Comparison of ENCODE assay signal across 19 cellular contexts in the genomic region with DNA sequence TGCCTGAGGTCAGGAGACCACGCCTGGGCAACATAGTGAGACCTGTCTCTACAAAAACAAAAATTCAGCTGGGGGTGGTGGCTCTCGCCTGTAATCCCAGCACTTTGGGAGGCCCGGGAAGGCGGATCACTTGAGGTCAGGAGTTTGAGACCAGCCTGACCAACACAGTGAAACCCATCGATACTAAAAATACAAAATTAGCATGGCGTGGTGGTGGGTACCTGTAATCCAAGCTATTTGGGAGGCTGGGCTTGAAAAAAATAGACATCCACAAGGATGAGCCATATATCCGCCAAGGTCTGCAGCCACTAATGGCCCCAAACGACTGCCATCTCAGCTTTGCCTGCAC. TPM values are rescaled to one million over a fixed set of nuclear protein-coding genes. Genes with fewer than 3 reads are reported as not detected.
DNase-seq lines count a peak whose midpoint lies in the region; ATAC-seq, FAIRE-seq and TF ChIP-seq lines count a peak whose summit lies in the region.
"Had no signal": no experiment of that assay in that cellular context is flagged by ENCODE, and none has a peak within 500 bp of the region (broad histone marks: within the 10 kb centered on the region; RNA-seq: fewer than 3 reads in every experiment).

No MANE protein-coding gene starts in this region.

- no peak overlapping the region for H2BK12ac ChIP-seq in H1 (ENCODE audit: low read depth, low read length)

- H3K4me2 ChIP-seq in H1 (ENCODE audit: insufficient read depth in 1 of 2, low read depth in 2 of 2, low read length in 2 of 2) = no peak overlapping the region

- 96% methylated on average over 8 of the region's 8 CpGs; no CpG with 5 or more reads in 1 of the 2 experiments for WGBS in H1 (ENCODE audit: extremely low coverage in 1 of 2, insufficient coverage in 1 of 2, insufficient read length in 1 of 2, insufficient replicate concordance in 2 of 2, low coverage in 1 of 2, low lambda C conversion rate in 2 of 2, missing lambda C conversion rate in 1 of 2), 2 experiments

- no peak overlapping the region for H2BK15ac ChIP-seq in H1 (ENCODE audit: low read length)

- CTCF ChIA-PET in AG04450 (lab: Charles Lee) = no interaction called here
- CTCF ChIA-PET in CD8-positive, alpha-beta memory T cell (lab: Charles Lee) = interaction anchor here (1.2 to 1.6 kb wide), 3 partner anchors 21 to 35 kb away, joined by 3 to 4 read pairs (median 3); partner anchors contain the start of gene PLEKHG2
- CTCF ChIA-PET in H1 (lab: Charles Lee; ENCODE audit: partially characterized antibody) = interaction anchor here (2.1 kb wide), 1 partner anchor 18 kb away, joined by 6 read pairs; no protein-coding TSS in a partner anchor
- CTCF ChIA-PET in GM10248 (lab: Yijun Ruan, JAX) = interaction anchor here (1.3 to 1.6 kb wide), 2 partner anchors 19 to 34 kb away, joined by 4 read pairs; no protein-coding TSS in a partner anchor

- H3K36me3 Mint-ChIP-seq in CD8-positive, alpha-beta memory T cell = peaks cover 6 to 45% (median 13%) of the 10 kb centered on the region in 3 donors

- intact Hi-C loops in left cardiac atrium (cut with DNase I) = loop anchor here in 1 of 2 donors (2.0 kb wide), 1 partner anchor 16 kb away; no protein-coding TSS in a partner anchor

- H3K27me3 Mint-ChIP-seq in CD8-positive, alpha-beta memory T cell = peaks cover 0 to 8% of the 10 kb centered on the region in 2 donors

- no peak for TF ChIP-seq EP300 in H1 (IDR thresholded peaks at IDR 0.05; ENCODE audit: borderline replicate concordance in 1 of 2, low read depth in 2 of 2, low read length in 2 of 2)

- H3K9me3 ChIP-seq in AG04450 (ENCODE audit: control insufficient read depth, insufficient read depth, low read length) (no peaks in the 10 kb centered on the region), RWPE2 (ENCODE audit: severe bottlenecking) (no peaks in the 10 kb centered on the region), H1 (ENCODE audit: insufficient read depth in 2 of 2, low read depth in 1 of 2, low read length in 1 of 2) (no peaks in the 10 kb centered on the region)
- H3K9me3 ChIP-seq in CD8-positive, alpha-beta memory T cell (ENCODE audit: low read length) = no peaks in the 10 kb centered on the region
- H3K9me3 ChIP-seq: heart left ventricle had no signal

- H3K27ac ChIP-seq in AG04450 (ENCODE audit: low read depth, low read length) (peak overlapping the region; percentile 21), RWPE2 (ENCODE audit: poor library complexity, severe bottlenecking) (peak overlapping the region; percentile 72), H1 (ENCODE audit: low read depth, low read length) (no peak overlapping the region)
- no peak overlapping the region for H3K27ac ChIP-seq in CD8-positive, alpha-beta memory T cell (ENCODE audit: low read depth, low read length)

- H3K4me3 ChIP-seq in AG04450 (ENCODE audit: low read depth, low read length) (no peak overlapping the region), RWPE2 (ENCODE audit: severe bottlenecking) (no peak overlapping the region), H1 (ENCODE audit: extremely low read depth in 1 of 4, insufficient read depth in 2 of 4, low read depth in 3 of 4, low read length in 4 of 4) (no peak overlapping the region)
- H3K4me3 ChIP-seq in CD8-positive, alpha-beta memory T cell (ENCODE audit: low read length) = no peak overlapping the region
- H3K4me3 ChIP-seq: heart left ventricle had no signal

- peaks cover 28% of the 10 kb centered on the region for H3K4me1 ChIP-seq in CD8-positive, alpha-beta memory T cell (ENCODE audit: insufficient read depth, low read length)
- H3K4me1 ChIP-seq in RWPE2 (ENCODE audit: insufficient read depth, poor library complexity, severe bottlenecking) = peaks cover 18% of the 10 kb centered on the region
- peaks cover 5 to 20% (median 11%) of the 10 kb centered on the region in 4 experiments for H3K4me1 ChIP-seq in H1 (replicated peaks in 1 of 4; ENCODE audit: control insufficient read depth in 3 of 4, insufficient read depth in 4 of 4, low read length in 3 of 4)

- peaks cover 8% of the 10 kb centered on the region for H3K23me2 ChIP-seq in H1 (ENCODE audit: low read depth, low read length)

- H3K56ac ChIP-seq in H1 (replicated peaks; ENCODE audit: insufficient read length, low read depth, low read length) = no peak overlapping the region

- no peak overlapping the region for H4K8ac ChIP-seq in H1 (ENCODE audit: extremely low read depth, insufficient read depth, low read length)

- no peak overlapping the region for H2BK20ac ChIP-seq in H1 (ENCODE audit: low read length)

- no peak overlapping the region for H4K91ac ChIP-seq in H1 (replicated peaks; ENCODE audit: insufficient read length, low read length)

- peak overlapping the region in 3 of 7 donors; percentile 12 to 70 (median 37) for H3K4me3 Mint-ChIP-seq in CD8-positive, alpha-beta memory T cell

- peaks cover 7 to 20% of the 10 kb centered on the region in 2 experiments; a peak in 3 of 4 replicates for H3K79me2 ChIP-seq in H1 (ENCODE audit: control insufficient read depth in 1 of 2, insufficient read depth in 2 of 2, low read length in 2 of 2)

- TF ChIP-seq CTCF in AG04450 (IDR thresholded peaks at IDR 0.05; ENCODE audit: low read depth, low read length) (no peak), RWPE2 (IDR thresholded peaks at IDR 0.05; ENCODE audit: poor library complexity, severe bottlenecking) (no peak), H1 (IDR thresholded peaks at IDR 0.05; ENCODE audit: control extremely low read depth in 1 of 3, insufficient read depth in 1 of 3, low read depth in 1 of 3, low read length in 3 of 3) (no peak), GM10248 (IDR thresholded peaks at IDR 0.05; ENCODE audit: control extremely low read depth, extremely low read depth, low read depth, missing control alignments) (no peak)

- DNase-seq in AG04450 (ENCODE audit: low read depth, low spot score) = no peak
- no peak for DNase-seq in CD8-positive, alpha-beta memory T cell
- DNase-seq in RWPE2 (ENCODE audit: low spot score) = no peak
- DNase-seq in H1 (ENCODE audit: low read depth in 1 of 2, low spot score in 2 of 2) = no peak
- DNase-seq in GM10248 (ENCODE audit: extremely low spot score) = no peak
- no peak for DNase-seq in SHP77 treated with DMSO at 0.1 percent for 48 hours (lab: John Stamatoyannopoulos, UW)
- DNase-seq in left cardiac atrium = no peak
- DNase-seq: activated effector memory CD4-positive, alpha-beta T cell treated with anti-CD3 and anti-CD28 coated beads, Interleukin-2, amount 50 U/mL, for 16 hours; C1 segment of cervical spinal cord; caudate nucleus; kidney glomerular epithelial cell; NCI-H1048; NCI-H2227 treated with DMSO at 0.1 percent for 48 hours; retina; stimulated activated CD4-positive, alpha-beta T cell treated with anti-CD3 and anti-CD28 coated beads, Interleukin-4, amount 100 ng/mL, for 24 hours; stimulated activated naive CD4-positive, alpha-beta T cell treated with Interleukin-2 at 50 U/mL for 16 hours had no signal

- H3K4me1 Mint-ChIP-seq in CD8-positive, alpha-beta memory T cell = peaks cover 39 to 58% (median 44%) of the 10 kb centered on the region in 3 donors

- ATAC-seq in RWPE2 (ENCODE audit: low read depth) (no peak), GM21576 (IDR thresholded peaks at IDR 0.05; ENCODE audit: unreplicated experiment) (no peak), left cardiac atrium (no peak)
- ATAC-seq: activated CD4-positive, CD25-positive, alpha-beta regulatory T cell treated with anti-CD3 and anti-CD28 coated beads, Interleukin-2, amount 50 U/mL, for 24 hours; heart left ventricle had no signal

- POLR2A ChIA-PET in AG04450 (lab: Yijun Ruan, JAX) (interaction anchor here (0.7 to 1.8 kb wide), 3 partner anchors 18 to 100 kb away, joined by 3 to 8 read pairs (median 4); partner anchors contain the start of genes MED29 and PAF1), H1 (lab: Charles Lee; ENCODE audit: partially characterized antibody) (interaction anchor here (0.9 to 47.8 kb wide), 17 partner anchors 9 to 104 kb away, joined by 3 to 1154 read pairs (median 7); partner anchors contain the start of genes EID2B, MED29, PAF1 and PLEKHG2), GM10248 (lab: Yijun Ruan, JAX) (interaction anchor here (0.7 to 1.8 kb wide), 7 partner anchors 8 to 546 kb away, joined by 3 to 7 read pairs (median 4); partner anchors contain the start of gene SAMD4B)
- POLR2A ChIA-PET in CD8-positive, alpha-beta memory T cell (lab: Charles Lee) = interaction anchor here (1.0 kb wide), 1 partner anchor 13 kb away, joined by 3 read pairs; the partner anchor contains the start of gene SUPT5H

- peaks cover 8% of the 10 kb centered on the region for H3K79me1 ChIP-seq in H1 (ENCODE audit: low read depth, low read length)

- no peak overlapping the region for H3K9ac ChIP-seq in H1 (replicated peaks in 1 of 4; ENCODE audit: extremely low read depth in 1 of 4, low read depth in 3 of 4, low read length in 3 of 4)

- no peak for FAIRE-seq in H1 (lab: Jason Lieb, UNC)

- TF ChIP-seq POLR2A in H1 (IDR thresholded peaks at IDR 0.05; ENCODE audit: control extremely low read depth in 1 of 2, low read depth in 2 of 2, low read length in 2 of 2) = no peak

- H3K18ac ChIP-seq in H1 (ENCODE audit: extremely low read depth, low read length) = no peak overlapping the region

- no peak overlapping the region for H2AFZ ChIP-seq in H1 (ENCODE audit: low read length)

- H2BK5ac ChIP-seq in H1 (ENCODE audit: low read depth, low read length) = no peak overlapping the region

- H4K20me1 ChIP-seq in H1 (replicated peaks in 1 of 2; ENCODE audit: control insufficient read depth in 1 of 2, insufficient read depth in 2 of 2, low read length in 2 of 2) = peaks cover 2 to 18% of the 10 kb centered on the region in 2 experiments

- no peaks in the 10 kb centered on the region for H3K27me3 ChIP-seq in AG04450 (ENCODE audit: control insufficient read depth, insufficient read depth, low read length)
- no peaks in the 10 kb centered on the region for H3K27me3 ChIP-seq in CD8-positive, alpha-beta memory T cell (ENCODE audit: insufficient read depth, low read length, poor library complexity, severe bottlenecking)
- H3K27me3 ChIP-seq in RWPE2 (ENCODE audit: insufficient read depth, poor library complexity, severe bottlenecking) = no peaks in the 10 kb centered on the region
- H3K27me3 ChIP-seq in H1 (replicated peaks in 1 of 4; ENCODE audit: control insufficient read depth in 3 of 4, extremely low read depth in 1 of 4, insufficient read depth in 3 of 4, low read length in 3 of 4) = no peaks in the 10 kb centered on the region; a peak in 1 of 7 replicates

- peaks cover 27% of the 10 kb centered on the region for H3K36me3 ChIP-seq in CD8-positive, alpha-beta memory T cell (ENCODE audit: insufficient read depth, low read length)
- H3K36me3 ChIP-seq in RWPE2 (ENCODE audit: low read depth) = peaks cover 38% of the 10 kb centered on the region
- H3K36me3 ChIP-seq in H1 (ENCODE audit: control insufficient read depth in 2 of 4, insufficient read depth in 4 of 4, low read length in 3 of 4) = peaks cover 20 to 30% (median 23%) of the 10 kb centered on the region in 4 experiments

- no peak overlapping the region for H2BK120ac ChIP-seq in H1 (replicated peaks; ENCODE audit: low read depth, low read length)

- no peak overlapping the region for H2AK5ac ChIP-seq in H1 (ENCODE audit: low read depth, low read length)

- no peak overlapping the region for H4K5ac ChIP-seq in H1 (ENCODE audit: insufficient read length, low read depth, low read length)

- no peak overlapping the region for H3K23ac ChIP-seq in H1 (ENCODE audit: insufficient read length)

- peaks cover 0 to 2% (median 0%) of the 10 kb centered on the region in 5 donors for H3K9me3 Mint-ChIP-seq in CD8-positive, alpha-beta memory T cell

- no peak overlapping the region for H3K4ac ChIP-seq in H1 (replicated peaks; ENCODE audit: insufficient read length, low read depth, low read length)

- H3K14ac ChIP-seq in H1 (ENCODE audit: insufficient read length) = no peak overlapping the region

- peak overlapping the region in 7 of 8 donors; percentile 14 to 96 (median 62) for H3K27ac Mint-ChIP-seq in CD8-positive, alpha-beta memory T cell

- no peak for TF ChIP-seq RAD21 in H1 (IDR thresholded peaks at IDR 0.05 in 1 of 2, conservative IDR thresholded peaks at IDR 0.05 in 1 of 2; ENCODE audit: low read depth in 2 of 2, low read length in 2 of 2)

RNA-seq across cellular contexts. Expression of gene RPS16, which starts 3.1 kb away (rescaled TPM):
- polyA plus RNA-seq in AG04450 (2011; rRNA removed) (1,488 and 2,094 TPM in 2 replicates), H1 (2011; rRNA removed) (7,810 and 9,546 TPM in 2 replicates)
- 1,554 and 2,030 TPM in 2 replicates for polyA minus RNA-seq in AG04450 (2011; rRNA and poly(A)+ RNA removed)
- total RNA-seq in CD8-positive, alpha-beta memory T cell = 1,000 to 10,000 TPM; 2,654 to 2,668 TPM
- polyA plus RNA-seq in CD8-positive, alpha-beta memory T cell = 1,795 TPM
- total RNA-seq in H1 (2021; fragmentation: NEBNext Ultra II Directional; extraction: Animal tissue kit (Norgen Biotek cat#: 25700)) = 2,433 and 2,482 TPM in 2 replicates
- 5,561 TPM for polyA plus RNA-seq in H1 (2011; cell fraction: cytosol; rRNA removed)
- 4,175 TPM for polyA plus RNA-seq in H1 (2011; cell fraction: nucleus; rRNA removed)
- polyA plus RNA-seq in H1 (2012, experiment 1 of 2) = 3,337 to 4,443 TPM (median 4,024 TPM) in 4 replicates
- polyA plus RNA-seq in H1 (2012, experiment 2 of 2) = 7,637 TPM
- polyA plus RNA-seq in H1 (2013, experiment 1 of 2) = 4,469 TPM
- 4,343 TPM for polyA plus RNA-seq in H1 (2013, experiment 2 of 2)
- polyA minus RNA-seq in H1 (2011; rRNA and poly(A)+ RNA removed) = 1,416 and 1,486 TPM in 2 replicates
- polyA minus RNA-seq in H1 (2011; cell fraction: cytosol; rRNA and poly(A)+ RNA removed) = 1,670 TPM
- 1,057 TPM for polyA minus RNA-seq in H1 (2011; cell fraction: nucleus; rRNA and poly(A)+ RNA removed)
- 1,000 to 10,000 TPM; 1,273 to 1,597 TPM for total RNA-seq in left cardiac atrium

RNA-seq across cellular contexts. Expression of gene SUPT5H, which starts 12.7 kb away (rescaled TPM):
- polyA plus RNA-seq in AG04450 (2011; rRNA removed) = 75.3 and 78.0 TPM in 2 replicates
- polyA minus RNA-seq in AG04450 (2011; rRNA and poly(A)+ RNA removed) = 84.5 and 96.0 TPM in 2 replicates
- 100 to 1,000 TPM; 190 to 196 TPM for total RNA-seq in CD8-positive, alpha-beta memory T cell
- polyA plus RNA-seq in CD8-positive, alpha-beta memory T cell = 115 TPM
- total RNA-seq in H1 (2021; fragmentation: NEBNext Ultra II Directional; extraction: Animal tissue kit (Norgen Biotek cat#: 25700)) = 111 and 118 TPM in 2 replicates
- 77.8 and 110 TPM in 2 replicates for polyA plus RNA-seq in H1 (2011; rRNA removed)
- polyA plus RNA-seq in H1 (2011; cell fraction: cytosol; rRNA removed) = 88.9 TPM
- 202 TPM for polyA plus RNA-seq in H1 (2011; cell fraction: nucleus; rRNA removed)
- polyA plus RNA-seq in H1 (2012, experiment 1 of 2) = 110 to 145 TPM (median 140 TPM) in 4 replicates
- 111 TPM for polyA plus RNA-seq in H1 (2012, experiment 2 of 2)
- polyA plus RNA-seq in H1 (2013, experiment 1 of 2) = 86.7 TPM
- polyA plus RNA-seq in H1 (2013, experiment 2 of 2) = 76.3 TPM
- polyA minus RNA-seq in H1 (2011; rRNA and poly(A)+ RNA removed) = 54.8 and 86.8 TPM in 2 replicates
- polyA minus RNA-seq in H1 (2011; cell fraction: cytosol; rRNA and poly(A)+ RNA removed) = 45.4 TPM
- 57.4 TPM for polyA minus RNA-seq in H1 (2011; cell fraction: nucleus; rRNA and poly(A)+ RNA removed)
- total RNA-seq in left cardiac atrium = 10 to 100 TPM; 61.1 to 70.1 TPM

RNA-seq across cellular contexts. Expression of gene PLEKHG2, which starts 20.2 kb away (rescaled TPM):
- polyA plus RNA-seq in AG04450 (2011; rRNA removed) (12.3 and 19.1 TPM in 2 replicates), H1 (2011; rRNA removed) (16.9 and 21.8 TPM in 2 replicates)
- 27.4 and 38.3 TPM in 2 replicates for polyA minus RNA-seq in AG04450 (2011; rRNA and poly(A)+ RNA removed)
- total RNA-seq in CD8-positive, alpha-beta memory T cell = 10 to 100 TPM; 35.2 to 36.4 TPM
- 4.0 TPM for polyA plus RNA-seq in CD8-positive, alpha-beta memory T cell
- 64.0 and 65.7 TPM in 2 replicates for total RNA-seq in H1 (2021; fragmentation: NEBNext Ultra II Directional; extraction: Animal tissue kit (Norgen Biotek cat#: 25700))
- polyA plus RNA-seq in H1 (2011; cell fraction: cytosol; rRNA removed) = 12.2 TPM
- 79.0 TPM for polyA plus RNA-seq in H1 (2011; cell fraction: nucleus; rRNA removed)
- 32.6 to 44.5 TPM (median 43.1 TPM) in 4 replicates for polyA plus RNA-seq in H1 (2012, experiment 1 of 2)
- 107 TPM for polyA plus RNA-seq in H1 (2012, experiment 2 of 2)
- polyA plus RNA-seq in H1 (2013, experiment 1 of 2) = 29.9 TPM
- 28.4 TPM for polyA plus RNA-seq in H1 (2013, experiment 2 of 2)
- 19.0 and 20.2 TPM in 2 replicates for polyA minus RNA-seq in H1 (2011; rRNA and poly(A)+ RNA removed)
- 53.9 TPM for polyA minus RNA-seq in H1 (2011; cell fraction: cytosol; rRNA and poly(A)+ RNA removed)
- polyA minus RNA-seq in H1 (2011; cell fraction: nucleus; rRNA and poly(A)+ RNA removed) = 37.5 TPM
- total RNA-seq in left cardiac atrium = 10 to 100 TPM; 13.7 to 28.0 TPM

RNA-seq across cellular contexts. Expression of gene ZFP36, which starts 26.0 kb away (rescaled TPM):
- polyA plus RNA-seq in AG04450 (2011; rRNA removed) = 4.1 and 8.3 TPM in 2 replicates
- 4.6 and 6.4 TPM in 2 replicates for polyA minus RNA-seq in AG04450 (2011; rRNA and poly(A)+ RNA removed)
- 10 to 100 TPM; 32.8 to 36.4 TPM for total RNA-seq in CD8-positive, alpha-beta memory T cell
- 355 TPM for polyA plus RNA-seq in CD8-positive, alpha-beta memory T cell
- 10.9 and 12.2 TPM in 2 replicates for total RNA-seq in H1 (2021; fragmentation: NEBNext Ultra II Directional; extraction: Animal tissue kit (Norgen Biotek cat#: 25700))
- polyA plus RNA-seq in H1 (2011; rRNA removed) = 4.0 and 7.3 TPM in 2 replicates
- 1.9 TPM for polyA plus RNA-seq in H1 (2011; cell fraction: cytosol; rRNA removed)
- polyA plus RNA-seq in H1 (2011; cell fraction: nucleus; rRNA removed) = 15.8 TPM
- 10.1 to 11.7 TPM (median 11.0 TPM) in 4 replicates for polyA plus RNA-seq in H1 (2012, experiment 1 of 2)
- 11.5 TPM for polyA plus RNA-seq in H1 (2012, experiment 2 of 2)
- polyA plus RNA-seq in H1 (2013, experiment 1 of 2) = 14.0 TPM
- 14.2 TPM for polyA plus RNA-seq in H1 (2013, experiment 2 of 2)
- 0.76 and 1.6 TPM in 2 replicates for polyA minus RNA-seq in H1 (2011; rRNA and poly(A)+ RNA removed)
- 4.3 TPM for polyA minus RNA-seq in H1 (2011; cell fraction: cytosol; rRNA and poly(A)+ RNA removed)
- polyA minus RNA-seq in H1 (2011; cell fraction: nucleus; rRNA and poly(A)+ RNA removed) = 22.0 TPM
- total RNA-seq in left cardiac atrium = 100 to 1,000 TPM in 1 of 2 donors, 10 to 100 TPM in 1; 93.5 to 156 TPM

RNA-seq across cellular contexts. Expression of gene MED29, which starts 41.5 kb away (rescaled TPM):
- polyA plus RNA-seq in AG04450 (2011; rRNA removed) (28.0 and 29.9 TPM in 2 replicates), H1 (2011; rRNA removed) (52.5 and 71.4 TPM in 2 replicates)
- polyA minus RNA-seq in AG04450 (2011; rRNA and poly(A)+ RNA removed) = 22.2 and 26.5 TPM in 2 replicates
- 10 to 100 TPM; 39.3 to 39.6 TPM for total RNA-seq in CD8-positive, alpha-beta memory T cell
- polyA plus RNA-seq in CD8-positive, alpha-beta memory T cell = 56.8 TPM
- 31.1 and 32.3 TPM in 2 replicates for total RNA-seq in H1 (2021; fragmentation: NEBNext Ultra II Directional; extraction: Animal tissue kit (Norgen Biotek cat#: 25700))
- 52.3 TPM for polyA plus RNA-seq in H1 (2011; cell fraction: cytosol; rRNA removed)
- polyA plus RNA-seq in H1 (2011; cell fraction: nucleus; rRNA removed) = 31.6 TPM
- 24.5 to 29.2 TPM (median 25.3 TPM) in 4 replicates for polyA plus RNA-seq in H1 (2012, experiment 1 of 2)
- polyA plus RNA-seq in H1 (2012, experiment 2 of 2) = 22.1 TPM
- polyA plus RNA-seq in H1 (2013, experiment 1 of 2) = 23.1 TPM
- polyA plus RNA-seq in H1 (2013, experiment 2 of 2) = 22.7 TPM
- polyA minus RNA-seq in H1 (2011; rRNA and poly(A)+ RNA removed) = 28.2 and 33.6 TPM in 2 replicates
- 14.7 TPM for polyA minus RNA-seq in H1 (2011; cell fraction: cytosol; rRNA and poly(A)+ RNA removed)
- 29.0 TPM for polyA minus RNA-seq in H1 (2011; cell fraction: nucleus; rRNA and poly(A)+ RNA removed)
- 10 to 100 TPM; 21.3 to 25.1 TPM for total RNA-seq in left cardiac atrium

Comparison
In these comparisons a context has a peak if more than half of its experiments do, and no peak if none do; other contexts are left out.
1. H3K27ac ChIP-seq: peak in AG04450 (single experiment) and RWPE2 (single experiment); none in CD8-positive, alpha-beta memory T cell (single experiment) and H1 (single experiment).